In genomic region chr6:83176256-83176655, GRCh38 we compare ENCODE assay signal across 21 cellular contexts.
"Had no signal": no experiment of that assay in that cellular context is flagged by ENCODE, and none has a peak within 500 bp of the region (broad histone marks: within the 10 kb centered on the region; RNA-seq: fewer than 3 reads in every experiment).

No MANE protein-coding gene starts in this region.

- H3K9me3 Mint-ChIP-seq: activated CD4-positive, alpha-beta T cell treated with anti-CD3 and anti-CD28 coated beads, Interleukin-2, amount 10 ng/mL, durations not matched to agents 7 days and 5 days; activated naive CD4-positive, alpha-beta T cell treated with anti-CD3 and anti-CD28 coated beads, Interleukin-2, amount 10 ng/mL, durations not matched to agents 7 days and 5 days; activated naive CD8-positive, alpha-beta T cell treated with anti-CD3 and anti-CD28 coated beads, Interleukin-2, amount 50 U/mL, for 24 hours; dendritic cell treated with granulocyte-macrophage colony-stimulating factor and Interleukin-4, amounts not matched to agents 40 ng/mL and 50 ng/mL, for 4 days; natural killer cell treated with Interleukin-12 subunit alpha and Interleukin-12 subunit beta and Interleukin-15 and Interleukin-18, amount 100 ng/mL, for 72 hours had no signal

- H3K27me3 Mint-ChIP-seq: activated CD4-positive, alpha-beta T cell treated with anti-CD3 and anti-CD28 coated beads, Interleukin-2, amount 10 ng/mL, durations not matched to agents 7 days and 5 days; activated naive CD4-positive, alpha-beta T cell treated with anti-CD3 and anti-CD28 coated beads, Interleukin-2, amount 10 ng/mL, durations not matched to agents 7 days and 5 days; activated naive CD8-positive, alpha-beta T cell treated with anti-CD3 and anti-CD28 coated beads, Interleukin-2, amount 50 U/mL, for 24 hours; dendritic cell treated with granulocyte-macrophage colony-stimulating factor and Interleukin-4, amounts not matched to agents 40 ng/mL and 50 ng/mL, for 4 days; natural killer cell treated with Interleukin-12 subunit alpha and Interleukin-12 subunit beta and Interleukin-15 and Interleukin-18, amount 100 ng/mL, for 72 hours had no signal

- H3K4me1 Mint-ChIP-seq: activated naive CD8-positive, alpha-beta T cell treated with anti-CD3 and anti-CD28 coated beads, Interleukin-2, amount 50 U/mL, for 24 hours had no signal

- H3K27me3 ChIP-seq: brain microvascular endothelial cell, esophagus muscularis mucosa had no signal

- ATAC-seq: activated CD4-positive, CD25-positive, alpha-beta regulatory T cell treated with anti-CD3 and anti-CD28 coated beads, Interleukin-2, amount 50 U/mL, for 24 hours; activated naive CD8-positive, alpha-beta T cell treated with anti-CD3 and anti-CD28 coated beads, Interleukin-2, amount 50 U/mL, for 24 hours; natural killer cell treated with Interleukin-12 subunit alpha and Interleukin-12 subunit beta and Interleukin-15 and Interleukin-18, amount 100 ng/mL, for 72 hours; stimulated activated naive CD8-positive, alpha-beta T cell treated with anti-CD3 and anti-CD28 coated beads, Interleukin-15, Interleukin-2, amounts not matched to agents 100 U/mL and 50 U/mL, for 24 hours had no signal

- DNase-seq: activated CD4-positive, alpha-beta T cell treated with anti-CD3 and anti-CD28 coated beads, Interleukin-2, amount 10 ng/mL, durations not matched to agents 7 days and 5 days; activated CD8-positive, alpha-beta memory T cell treated with anti-CD3 and anti-CD28 coated beads for 24 hours; activated CD8-positive, alpha-beta memory T cell treated with anti-CD3 and anti-CD28 coated beads, Interleukin-2, amount 50 U/mL, for 48 hours; activated effector memory CD4-positive, alpha-beta T cell treated with Interleukin-2 at 50 U/mL for 16 hours; activated naive CD4-positive, alpha-beta T cell treated with anti-CD3 and anti-CD28 coated beads, Interleukin-2, amount 10 ng/mL, durations not matched to agents 7 days and 5 days; activated naive CD8-positive, alpha-beta T cell treated with anti-CD3 and anti-CD28 coated beads, Interleukin-2, amount 50 U/mL, for 24 hours; activated T-cell treated with anti-CD3 and anti-CD28 coated beads, Interleukin-2, amount 50 U/mL, for 48 hours; aorta; brain microvascular endothelial cell; cerebellar nuclear complex; effector CD8-positive, alpha-beta T cell; nucleus accumbens; retina; stimulated activated CD4-positive, alpha-beta T cell treated with anti-CD3 and anti-CD28 coated beads, Interleukin-12 subunit alpha, Interleukin-12 subunit beta, amount 100 ng/mL, for 4 hours; stimulated activated CD4-positive, alpha-beta T cell treated with anti-CD3 and anti-CD28 coated beads, Interleukin-1b, Interleukin-23, amount 100 ng/mL, for 48 hours; stimulated activated naive CD8-positive, alpha-beta T cell treated with anti-CD3 and anti-CD28 coated beads, Interleukin-15, Interleukin-2, amounts not matched to agents 100 U/mL and 50 U/mL, for 24 hours; trophoblast cell had no signal

- H3K4me3 Mint-ChIP-seq: activated CD4-positive, alpha-beta T cell treated with anti-CD3 and anti-CD28 coated beads, Interleukin-2, amount 10 ng/mL, durations not matched to agents 7 days and 5 days; activated naive CD4-positive, alpha-beta T cell treated with anti-CD3 and anti-CD28 coated beads, Interleukin-2, amount 10 ng/mL, durations not matched to agents 7 days and 5 days; activated naive CD8-positive, alpha-beta T cell treated with anti-CD3 and anti-CD28 coated beads, Interleukin-2, amount 50 U/mL, for 24 hours; dendritic cell treated with granulocyte-macrophage colony-stimulating factor and Interleukin-4, amounts not matched to agents 40 ng/mL and 50 ng/mL, for 4 days; natural killer cell treated with Interleukin-12 subunit alpha and Interleukin-12 subunit beta and Interleukin-15 and Interleukin-18, amount 100 ng/mL, for 72 hours had no signal

- H3K27ac Mint-ChIP-seq: activated CD4-positive, alpha-beta T cell treated with anti-CD3 and anti-CD28 coated beads, Interleukin-2, amount 10 ng/mL, durations not matched to agents 7 days and 5 days; activated naive CD4-positive, alpha-beta T cell treated with anti-CD3 and anti-CD28 coated beads, Interleukin-2, amount 10 ng/mL, durations not matched to agents 7 days and 5 days; activated naive CD8-positive, alpha-beta T cell treated with anti-CD3 and anti-CD28 coated beads, Interleukin-2, amount 50 U/mL, for 24 hours; dendritic cell treated with granulocyte-macrophage colony-stimulating factor and Interleukin-4, amounts not matched to agents 40 ng/mL and 50 ng/mL, for 4 days had no signal

- H3K27ac ChIP-seq: brain microvascular endothelial cell, esophagus muscularis mucosa had no signal

- H3K9me3 ChIP-seq: esophagus muscularis mucosa had no signal

- H3K4me3 ChIP-seq: esophagus muscularis mucosa had no signal

- H3K4me1 ChIP-seq: esophagus muscularis mucosa had no signal
